Comparison of ENCODE assay signal across 8 cellular contexts in genomic region chr18:54358495-54358793, GRCh38. TPM values are rescaled to one million over a fixed set of nuclear protein-coding genes. Genes with fewer than 3 reads are reported as not detected.
DNase-seq lines count a peak whose midpoint lies in the region; ATAC-seq and TF ChIP-seq lines count a peak whose summit lies in the region.

No MANE protein-coding gene starts in this region.

- no peak for DNase-seq in A673 (ENCODE audit: low spot score)
- DNase-seq in activated CD8-positive, alpha-beta T cell treated with anti-CD3 and anti-CD28 coated beads for 36 hours, result no peak
- peak; percentile 24 for DNase-seq in left cardiac atrium
- no peak for DNase-seq in sigmoid colon
- DNase-seq in NCI-H82 (lab: John Stamatoyannopoulos, UW), result no peak
- DNase-seq in NAMALWA (ENCODE audit: low spot score), result no peak

- H3K27ac Mint-ChIP-seq in activated CD8-positive, alpha-beta T cell treated with anti-CD3 and anti-CD28 coated beads for 36 hours, result peak overlapping the region; percentile 95

- peaks cover 5% of the 10 kb centered on the region for H3K4me1 ChIP-seq in A673 (ENCODE audit: insufficient read depth, low read length, poor library complexity, severe bottlenecking)
- peaks cover 0 to 10% (median 6%) of the 10 kb centered on the region in 4 donors for H3K4me1 ChIP-seq in sigmoid colon

- no peak for TF ChIP-seq POLR2A in sigmoid colon (IDR thresholded peaks at IDR 0.05)

- H3K9me3 Mint-ChIP-seq in activated CD8-positive, alpha-beta T cell treated with anti-CD3 and anti-CD28 coated beads for 36 hours, result no peaks in the 10 kb centered on the region

- H3K27me3 Mint-ChIP-seq in activated CD8-positive, alpha-beta T cell treated with anti-CD3 and anti-CD28 coated beads for 36 hours, result peaks cover 3% of the 10 kb centered on the region

- H3K27ac ChIP-seq in A673 (ENCODE audit: low read depth, low read length, poor library complexity, severe bottlenecking) (peak overlapping the region; percentile 70), sigmoid colon (peak overlapping the region in 2 of 4 donors; percentile 70 to 71)

- peak overlapping the region; percentile 98 for H3K4me3 Mint-ChIP-seq in activated CD8-positive, alpha-beta T cell treated with anti-CD3 and anti-CD28 coated beads for 36 hours

- TF ChIP-seq CTCF in A673 (conservative IDR thresholded peaks at IDR 0.05; ENCODE audit: low read depth, low read length) (no peak), sigmoid colon (IDR thresholded peaks at IDR 0.05) (no peak)
- no peak for TF ChIP-seq CTCF in activated CD8-positive, alpha-beta T cell treated with anti-CD3 and anti-CD28 coated beads for 36 hours (IDR thresholded peaks at IDR 0.05)

- no TSS peak for BruUV-seq in A673 (replicated peaks; lab: Mats Ljungman, UMichigan)

- H3K27me3 ChIP-seq in A673 (replicated peaks; ENCODE audit: insufficient read depth, low read depth, low read length, poor library complexity) (no peaks in the 10 kb centered on the region), sigmoid colon (no peaks in the 10 kb centered on the region)

- no peak for TF ChIP-seq EP300 in sigmoid colon (IDR thresholded peaks at IDR 0.05)

- peaks cover 3% of the 10 kb centered on the region for H3K36me3 Mint-ChIP-seq in activated CD8-positive, alpha-beta T cell treated with anti-CD3 and anti-CD28 coated beads for 36 hours (ENCODE audit: low read depth)

- intact Hi-C loops in A673 (cut with micrococcal nuclease; ENCODE audit: unreplicated experiment) (no loop called here), left cardiac atrium (cut with DNase I) (no loop called here), sigmoid colon (cut with DNase I) (loop anchor here (5.0 kb wide), 1 partner anchor 91 kb away; the partner anchor contains the start of gene POLI)
- intact Hi-C loops in activated CD8-positive, alpha-beta T cell treated with anti-CD3 and anti-CD28 coated beads for 36 hours (cut with micrococcal nuclease), result loop anchor here (5.0 to 10.0 kb wide), 2 partner anchors 71 to 184 kb away; no protein-coding TSS in a partner anchor

- POLR2A ChIA-PET in A673 (lab: Charles Lee; ENCODE audit: low non-redundant PET), result no interaction called here
- POLR2A ChIA-PET in activated CD8-positive, alpha-beta T cell treated with anti-CD3 and anti-CD28 coated beads for 36 hours (lab: Charles Lee), result interaction anchor here (0.8 to 1.3 kb wide), 2 partner anchors 71 to 97 kb away, joined by 3 read pairs; no protein-coding TSS in a partner anchor

- H3K4me3 ChIP-seq in A673 (ENCODE audit: low read depth, low read length, poor library complexity, severe bottlenecking) (peak overlapping the region; percentile 72), sigmoid colon (peak overlapping the region; percentile 58 to 88 (median 68))

- CTCF ChIA-PET in A673 (lab: Charles Lee), result no interaction called here
- CTCF ChIA-PET in activated CD8-positive, alpha-beta T cell treated with anti-CD3 and anti-CD28 coated beads for 36 hours (lab: Charles Lee), result interaction anchor here (1.1 to 4.1 kb wide), 7 partner anchors 29 to 312 kb away, joined by 3 to 20 read pairs (median 6); partner anchors contain the start of gene POLI

- H3K4me1 Mint-ChIP-seq in activated CD8-positive, alpha-beta T cell treated with anti-CD3 and anti-CD28 coated beads for 36 hours (ENCODE audit: low read depth), result peaks cover 9% of the 10 kb centered on the region

- H3K36me3 ChIP-seq in A673 (ENCODE audit: insufficient read depth, low read length, poor library complexity, severe bottlenecking) (peaks cover 7% of the 10 kb centered on the region), sigmoid colon (peaks cover 0 to 6% (median 0%) of the 10 kb centered on the region in 4 donors)

- WGBS in sigmoid colon, 2 donors, result 0% methylated on average over 15 of the region's 15 CpGs

- ATAC-seq in GM18511 (IDR thresholded peaks at IDR 0.05; ENCODE audit: unreplicated experiment), result peak; percentile 8
- ATAC-seq in HG03139 (IDR thresholded peaks at IDR 0.05; ENCODE audit: unreplicated experiment), result peak; percentile 13
- ATAC-seq in activated CD8-positive, alpha-beta T cell treated with anti-CD3 and anti-CD28 coated beads for 36 hours, result no peak
- peak; percentile 35 to 49 for ATAC-seq in left cardiac atrium

- H3K9me3 ChIP-seq in A673 (ENCODE audit: low read depth, low read length, poor library complexity, severe bottlenecking) (no peaks in the 10 kb centered on the region), sigmoid colon (no peaks in the 10 kb centered on the region)

RNA-seq across cellular contexts. Expression of gene C18orf54, which starts 0.7 kb away (rescaled TPM):
- total RNA-seq in A673 (2021) (15.3 and 15.6 TPM in 2 replicates), left cardiac atrium (1 to 10 TPM in 1 of 2 donors, under 1 TPM in 1; 0.68 to 2.0 TPM), sigmoid colon (1 to 10 TPM; 1.3 to 4.1 (median 2.8) TPM)
- 1 to 10 TPM; 7.3 to 7.6 TPM for total RNA-seq in activated CD8-positive, alpha-beta T cell treated with anti-CD3 and anti-CD28 coated beads for 36 hours
- polyA plus RNA-seq in sigmoid colon, result 1 to 10 TPM in 2 of 3 donors, under 1 TPM in 1; 0.60 to 1.7 (median 1.4) TPM

RNA-seq across cellular contexts. Expression of gene STARD6, which starts 0.8 kb away (rescaled TPM):
- total RNA-seq in A673 (2021) (not detected in 2 replicates), left cardiac atrium (not detected), sigmoid colon (not detected)
- total RNA-seq in activated CD8-positive, alpha-beta T cell treated with anti-CD3 and anti-CD28 coated beads for 36 hours, result not detected
- not detected for polyA plus RNA-seq in sigmoid colon

Comparison
In these comparisons a context has a peak if more than half of its experiments do, and no peak if none do; other contexts are left out.
1. intact Hi-C loops: an anchor here in activated CD8-positive, alpha-beta T cell treated with anti-CD3 and anti-CD28 coated beads for 36 hours (5.0 to 10.0 kb wide) and sigmoid colon (5.0 kb wide); none called in A673 and left cardiac atrium.